ENCODE assay signal across 1 cellular context in the genomic region with DNA sequence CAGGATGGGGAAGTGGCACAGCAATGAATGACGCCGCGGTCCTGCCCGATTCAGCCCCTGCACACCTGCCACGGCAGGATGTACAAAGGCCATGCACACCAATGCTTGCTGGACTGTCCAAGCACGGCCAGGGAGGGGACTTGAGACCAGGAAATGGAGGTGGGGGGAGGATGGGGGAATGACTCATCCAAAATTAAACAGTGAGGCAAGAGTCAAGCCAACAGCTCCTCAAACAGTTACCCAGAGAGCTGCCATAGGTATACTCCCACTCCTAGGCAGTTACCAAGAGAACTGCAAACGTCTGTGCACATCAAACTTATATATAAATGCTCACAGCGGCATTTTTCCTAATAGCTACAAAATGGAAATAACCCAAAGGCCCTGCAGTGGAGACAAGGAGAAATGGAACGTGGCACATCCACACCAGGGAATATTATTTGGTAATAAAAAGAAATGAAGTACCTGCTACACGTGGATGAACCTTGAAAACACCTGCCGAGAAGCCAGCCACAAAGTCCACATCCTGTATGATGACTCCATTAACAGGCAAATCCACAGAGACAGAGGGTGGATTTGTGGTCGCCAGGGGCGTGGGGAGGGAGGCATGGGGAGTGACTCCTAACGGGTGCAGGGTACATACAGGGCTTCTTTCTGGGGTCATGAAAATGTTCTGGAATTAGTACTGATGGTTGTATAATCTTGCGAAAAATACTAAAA.
TF ChIP-seq lines count a peak whose summit lies in the region.

No MANE protein-coding gene starts in this region.

TF ChIP-seq in K562, 482 proteins besides CTCF, POLR2A, EP300 and RAD21 (continued from another document and continues in another):
- no peak for TF ChIP-seq KLF16 (IDR thresholded peaks at IDR 0.05)
- TF ChIP-seq JUND (IDR thresholded peaks at IDR 0.05; ENCODE audit: borderline replicate concordance, low read depth, low read length): peak; percentile 100
- TF ChIP-seq JUND (tag; IDR thresholded peaks at IDR 0.05; ENCODE audit: borderline replicate concordance, low read depth, low read length): peak; percentile 98
- TF ChIP-seq PCBP1 (IDR thresholded peaks at IDR 0.05; ENCODE audit: low read depth, low read length, poor library complexity, severe bottlenecking): no peak
- peak; percentile 34; the same call in 1 of the 2 replicates for TF ChIP-seq PHF8 (IDR thresholded peaks at IDR 0.05; ENCODE audit: borderline replicate concordance, low read length)
- TF ChIP-seq TBL1XR1 (IDR thresholded peaks at IDR 0.05; ENCODE audit: low read length in 2 of 2): peak in 1 of 2 experiments; percentile 20; a peak in 1 of 4 replicates
- TF ChIP-seq, protein P1, sequence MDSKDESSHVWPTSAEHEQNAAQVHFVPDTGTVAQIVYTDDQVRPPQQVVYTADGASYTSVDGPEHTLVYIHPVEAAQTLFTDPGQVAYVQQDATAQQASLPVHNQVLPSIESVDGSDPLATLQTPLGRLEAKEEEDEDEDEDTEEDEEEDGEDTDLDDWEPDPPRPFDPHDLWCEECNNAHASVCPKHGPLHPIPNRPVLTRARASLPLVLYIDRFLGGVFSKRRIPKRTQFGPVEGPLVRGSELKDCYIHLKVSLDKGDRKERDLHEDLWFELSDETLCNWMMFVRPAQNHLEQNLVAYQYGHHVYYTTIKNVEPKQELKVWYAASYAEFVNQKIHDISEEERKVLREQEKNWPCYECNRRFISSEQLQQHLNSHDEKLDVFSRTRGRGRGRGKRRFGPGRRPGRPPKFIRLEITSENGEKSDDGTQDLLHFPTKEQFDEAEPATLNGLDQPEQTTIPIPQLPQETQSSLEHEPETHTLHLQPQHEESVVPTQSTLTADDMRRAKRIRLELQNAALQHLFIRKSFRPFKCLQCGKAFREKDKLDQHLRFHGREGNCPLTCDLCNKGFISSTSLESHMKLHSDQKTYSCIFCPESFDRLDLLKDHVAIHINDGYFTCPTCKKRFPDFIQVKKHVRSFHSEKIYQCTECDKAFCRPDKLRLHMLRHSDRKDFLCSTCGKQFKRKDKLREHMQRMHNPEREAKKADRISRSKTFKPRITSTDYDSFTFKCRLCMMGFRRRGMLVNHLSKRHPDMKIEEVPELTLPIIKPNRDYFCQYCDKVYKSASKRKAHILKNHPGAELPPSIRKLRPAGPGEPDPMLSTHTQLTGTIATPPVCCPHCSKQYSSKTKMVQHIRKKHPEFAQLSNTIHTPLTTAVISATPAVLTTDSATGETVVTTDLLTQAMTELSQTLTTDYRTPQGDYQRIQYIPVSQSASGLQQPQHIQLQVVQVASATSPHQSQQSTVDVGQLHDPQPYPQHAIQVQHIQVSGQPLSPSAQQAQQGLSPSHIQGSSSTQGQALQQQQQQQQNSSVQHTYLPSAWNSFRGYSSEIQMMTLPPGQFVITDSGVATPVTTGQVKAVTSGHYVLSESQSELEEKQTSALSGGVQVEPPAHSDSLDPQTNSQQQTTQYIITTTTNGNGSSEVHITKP (IDR thresholded peaks at IDR 0.05; ENCODE audit: partially characterized antibody): peak; percentile 56
- TF ChIP-seq RBFOX2 (IDR thresholded peaks at IDR 0.05; ENCODE audit: low read depth, low read length): peak; percentile 73
- TF ChIP-seq ZNF165 (CRISPR knock-in tag; IDR thresholded peaks at IDR 0.05; ENCODE audit: borderline replicate concordance): no peak
- TF ChIP-seq MIER1 (IDR thresholded peaks at IDR 0.05; ENCODE audit: low read depth): no peak
- TF ChIP-seq, protein P2, sequence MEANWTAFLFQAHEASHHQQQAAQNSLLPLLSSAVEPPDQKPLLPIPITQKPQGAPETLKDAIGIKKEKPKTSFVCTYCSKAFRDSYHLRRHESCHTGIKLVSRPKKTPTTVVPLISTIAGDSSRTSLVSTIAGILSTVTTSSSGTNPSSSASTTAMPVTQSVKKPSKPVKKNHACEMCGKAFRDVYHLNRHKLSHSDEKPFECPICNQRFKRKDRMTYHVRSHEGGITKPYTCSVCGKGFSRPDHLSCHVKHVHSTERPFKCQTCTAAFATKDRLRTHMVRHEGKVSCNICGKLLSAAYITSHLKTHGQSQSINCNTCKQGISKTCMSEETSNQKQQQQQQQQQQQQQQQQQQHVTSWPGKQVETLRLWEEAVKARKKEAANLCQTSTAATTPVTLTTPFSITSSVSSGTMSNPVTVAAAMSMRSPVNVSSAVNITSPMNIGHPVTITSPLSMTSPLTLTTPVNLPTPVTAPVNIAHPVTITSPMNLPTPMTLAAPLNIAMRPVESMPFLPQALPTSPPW (CRISPR knock-in tag; IDR thresholded peaks at IDR 0.05): peak; percentile 99
- TF ChIP-seq SOX6 (IDR thresholded peaks at IDR 0.05): 0 out of 2 replicates have a peak, but pooled peaks have one; percentile 24
- TF ChIP-seq TGIF2 (CRISPR knock-in tag; IDR thresholded peaks at IDR 0.05): no peak
- TF ChIP-seq ZNF444 (CRISPR knock-in tag; IDR thresholded peaks at IDR 0.05): no peak
- TF ChIP-seq POLR3A (IDR thresholded peaks at IDR 0.05; ENCODE audit: borderline replicate concordance, extremely low read depth, insufficient read depth, insufficient read length): no peak
- peak; percentile 30; the same call in 1 of the 2 replicates for TF ChIP-seq TEAD4 (IDR thresholded peaks at IDR 0.05; ENCODE audit: low read length)
- TF ChIP-seq TEAD4 (CRISPR knock-in tag; IDR thresholded peaks at IDR 0.05; ENCODE audit: borderline replicate concordance): no peak
- TF ChIP-seq BRD4 (IDR thresholded peaks at IDR 0.05): no peak
- TF ChIP-seq, protein P3, sequence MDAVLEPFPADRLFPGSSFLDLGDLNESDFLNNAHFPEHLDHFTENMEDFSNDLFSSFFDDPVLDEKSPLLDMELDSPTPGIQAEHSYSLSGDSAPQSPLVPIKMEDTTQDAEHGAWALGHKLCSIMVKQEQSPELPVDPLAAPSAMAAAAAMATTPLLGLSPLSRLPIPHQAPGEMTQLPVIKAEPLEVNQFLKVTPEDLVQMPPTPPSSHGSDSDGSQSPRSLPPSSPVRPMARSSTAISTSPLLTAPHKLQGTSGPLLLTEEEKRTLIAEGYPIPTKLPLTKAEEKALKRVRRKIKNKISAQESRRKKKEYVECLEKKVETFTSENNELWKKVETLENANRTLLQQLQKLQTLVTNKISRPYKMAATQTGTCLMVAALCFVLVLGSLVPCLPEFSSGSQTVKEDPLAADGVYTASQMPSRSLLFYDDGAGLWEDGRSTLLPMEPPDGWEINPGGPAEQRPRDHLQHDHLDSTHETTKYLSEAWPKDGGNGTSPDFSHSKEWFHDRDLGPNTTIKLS (IDR thresholded peaks at IDR 0.05; ENCODE audit: borderline replicate concordance, low read depth): 0 out of 2 replicates have a peak, but pooled peaks have one; percentile 23
- TF ChIP-seq HCFC1 (IDR thresholded peaks at IDR 0.05; ENCODE audit: low read depth, low read length): 0 out of 2 replicates have a peak, but pooled peaks have one; percentile 23
- TF ChIP-seq SMARCC2 (IDR thresholded peaks at IDR 0.05; ENCODE audit: low read depth): peak; percentile 75
- TF ChIP-seq ZBTB7A (IDR thresholded peaks at IDR 0.05; ENCODE audit: borderline replicate concordance, control insufficient read depth, low read depth, low read length): peak; percentile 60; the same call in 1 of the 2 replicates
- TF ChIP-seq, protein P4, sequence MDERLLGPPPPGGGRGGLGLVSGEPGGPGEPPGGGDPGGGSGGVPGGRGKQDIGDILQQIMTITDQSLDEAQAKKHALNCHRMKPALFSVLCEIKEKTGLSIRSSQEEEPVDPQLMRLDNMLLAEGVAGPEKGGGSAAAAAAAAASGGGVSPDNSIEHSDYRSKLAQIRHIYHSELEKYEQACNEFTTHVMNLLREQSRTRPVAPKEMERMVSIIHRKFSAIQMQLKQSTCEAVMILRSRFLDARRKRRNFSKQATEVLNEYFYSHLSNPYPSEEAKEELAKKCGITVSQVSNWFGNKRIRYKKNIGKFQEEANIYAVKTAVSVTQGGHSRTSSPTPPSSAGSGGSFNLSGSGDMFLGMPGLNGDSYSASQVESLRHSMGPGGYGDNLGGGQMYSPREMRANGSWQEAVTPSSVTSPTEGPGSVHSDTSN (CRISPR knock-in tag; IDR thresholded peaks at IDR 0.05; ENCODE audit: low read depth): no peak
- TF ChIP-seq, protein P4 (tag; conservative IDR thresholded peaks at IDR 0.05; ENCODE audit: low read depth): 0 out of 2 replicates have a peak, but pooled peaks have one; percentile 17
- peak in 1 of 2 experiments; percentile 61; a peak in 1 of 4 replicates for TF ChIP-seq SRF (CRISPR knock-in tag; IDR thresholded peaks at IDR 0.05)
- peak; percentile 22 for TF ChIP-seq ZFP36 (IDR thresholded peaks at IDR 0.05; ENCODE audit: low read depth, low read length, partially characterized antibody)
- TF ChIP-seq RCOR1 (IDR thresholded peaks at IDR 0.05; ENCODE audit: borderline replicate concordance in 1 of 2, low read depth in 2 of 2, low read length in 2 of 2): peak in 1 of 2 experiments; percentile 84; a peak in 1 of 4 replicates
- TF ChIP-seq RAD51 (IDR thresholded peaks at IDR 0.05; ENCODE audit: borderline replicate concordance, low read depth): no peak
- no peak for TF ChIP-seq TFAM (CRISPR knock-in tag; conservative IDR thresholded peaks at IDR 0.05)
- peak; percentile 38 for TF ChIP-seq POLR2B (IDR thresholded peaks at IDR 0.05; ENCODE audit: low read depth, partially characterized antibody)
- TF ChIP-seq, protein P5, sequence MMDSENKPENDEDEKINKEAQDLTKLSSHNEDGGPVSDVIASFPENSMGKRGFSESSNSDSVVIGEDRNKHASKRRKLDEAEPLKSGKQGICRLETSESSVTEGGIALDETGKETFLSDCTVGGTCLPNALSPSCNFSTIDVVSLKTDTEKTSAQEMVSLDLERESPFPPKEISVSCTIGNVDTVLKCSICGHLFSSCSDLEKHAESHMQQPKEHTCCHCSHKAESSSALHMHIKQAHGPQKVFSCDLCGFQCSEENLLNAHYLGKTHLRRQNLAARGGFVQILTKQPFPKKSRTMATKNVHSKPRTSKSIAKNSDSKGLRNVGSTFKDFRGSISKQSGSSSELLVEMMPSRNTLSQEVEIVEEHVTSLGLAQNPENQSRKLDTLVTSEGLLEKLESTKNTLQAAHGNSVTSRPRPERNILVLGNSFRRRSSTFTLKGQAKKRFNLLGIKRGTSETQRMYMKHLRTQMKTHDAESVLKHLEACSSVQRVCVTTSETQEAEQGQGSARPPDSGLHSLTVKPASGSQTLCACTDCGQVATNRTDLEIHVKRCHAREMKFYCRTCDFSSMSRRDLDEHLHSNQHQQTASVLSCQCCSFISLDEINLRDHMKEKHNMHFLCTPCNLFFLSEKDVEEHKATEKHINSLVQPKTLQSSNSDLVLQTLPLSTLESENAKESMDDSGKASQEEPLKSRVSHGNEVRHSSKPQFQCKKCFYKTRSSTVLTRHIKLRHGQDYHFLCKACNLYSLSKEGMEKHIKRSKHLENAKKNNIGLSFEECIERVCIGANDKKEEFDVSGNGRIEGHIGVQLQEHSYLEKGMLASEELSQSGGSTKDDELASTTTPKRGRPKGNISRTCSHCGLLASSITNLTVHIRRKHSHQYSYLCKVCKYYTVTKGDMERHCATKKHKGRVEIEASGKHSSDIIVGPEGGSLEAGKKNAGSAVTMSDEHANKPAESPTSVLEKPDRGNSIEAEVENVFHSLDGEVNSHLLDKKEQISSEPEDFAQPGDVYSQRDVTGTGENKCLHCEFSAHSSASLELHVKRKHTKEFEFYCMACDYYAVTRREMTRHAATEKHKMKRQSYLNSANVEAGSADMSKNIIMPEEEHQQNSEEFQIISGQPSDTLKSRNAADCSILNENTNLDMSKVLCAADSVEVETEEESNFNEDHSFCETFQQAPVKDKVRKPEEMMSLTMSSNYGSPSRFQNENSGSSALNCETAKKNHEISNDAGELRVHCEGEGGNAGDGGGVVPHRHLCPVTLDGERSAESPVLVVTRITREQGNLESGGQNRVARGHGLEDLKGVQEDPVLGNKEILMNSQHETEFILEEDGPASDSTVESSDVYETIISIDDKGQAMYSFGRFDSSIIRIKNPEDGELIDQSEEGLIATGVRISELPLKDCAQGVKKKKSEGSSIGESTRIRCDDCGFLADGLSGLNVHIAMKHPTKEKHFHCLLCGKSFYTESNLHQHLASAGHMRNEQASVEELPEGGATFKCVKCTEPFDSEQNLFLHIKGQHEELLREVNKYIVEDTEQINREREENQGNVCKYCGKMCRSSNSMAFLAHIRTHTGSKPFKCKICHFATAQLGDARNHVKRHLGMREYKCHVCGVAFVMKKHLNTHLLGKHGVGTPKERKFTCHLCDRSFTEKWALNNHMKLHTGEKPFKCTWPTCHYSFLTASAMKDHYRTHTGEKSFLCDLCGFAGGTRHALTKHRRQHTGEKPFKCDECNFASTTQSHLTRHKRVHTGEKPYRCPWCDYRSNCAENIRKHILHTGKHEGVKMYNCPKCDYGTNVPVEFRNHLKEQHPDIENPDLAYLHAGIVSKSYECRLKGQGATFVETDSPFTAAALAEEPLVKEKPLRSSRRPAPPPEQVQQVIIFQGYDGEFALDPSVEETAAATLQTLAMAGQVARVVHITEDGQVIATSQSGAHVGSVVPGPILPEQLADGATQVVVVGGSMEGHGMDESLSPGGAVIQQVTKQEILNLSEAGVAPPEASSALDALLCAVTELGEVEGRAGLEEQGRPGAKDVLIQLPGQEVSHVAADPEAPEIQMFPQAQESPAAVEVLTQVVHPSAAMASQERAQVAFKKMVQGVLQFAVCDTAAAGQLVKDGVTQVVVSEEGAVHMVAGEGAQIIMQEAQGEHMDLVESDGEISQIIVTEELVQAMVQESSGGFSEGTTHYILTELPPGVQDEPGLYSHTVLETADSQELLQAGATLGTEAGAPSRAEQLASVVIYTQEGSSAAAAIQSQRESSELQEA (IDR thresholded peaks at IDR 0.05; ENCODE audit: low read depth): no peak
- TF ChIP-seq PTRF (tag; IDR thresholded peaks at IDR 0.05): no peak
- no peak for TF ChIP-seq PHTF2 (CRISPR knock-in tag; IDR thresholded peaks at IDR 0.05)
- TF ChIP-seq ARID1B (IDR thresholded peaks at IDR 0.05): peak; percentile 83
- no peak for TF ChIP-seq CBFA2T2 (conservative IDR thresholded peaks at IDR 0.05)
- TF ChIP-seq ZNF175 (CRISPR knock-in tag; IDR thresholded peaks at IDR 0.05; ENCODE audit: low read depth): 0 out of 2 replicates have a peak, but pooled peaks have one; percentile 41
- peak; percentile 91 for TF ChIP-seq DPF2 (IDR thresholded peaks at IDR 0.05)
- no peak for TF ChIP-seq ESRRB (CRISPR knock-in tag; IDR thresholded peaks at IDR 0.05; ENCODE audit: borderline replicate concordance)
- TF ChIP-seq CREM (IDR thresholded peaks at IDR 0.05; ENCODE audit: low read depth): no peak
